Comparison of ENCODE assay signal across 24 cellular contexts in genomic region chr17:81877569-81877968, GRCh38. TPM values are rescaled to one million over a fixed set of nuclear protein-coding genes. Genes with fewer than 3 reads are reported as not detected.
"Had no signal": no experiment of that assay in that cellular context is flagged by ENCODE, and none has a peak within 500 bp of the region (broad histone marks: within the 10 kb centered on the region; RNA-seq: fewer than 3 reads in every experiment).

No MANE protein-coding gene starts in this region.

- H3K9me3 ChIP-seq: esophagus muscularis mucosa, gastrocnemius medialis, heart right ventricle, pancreas, thyroid gland, upper lobe of left lung, uterus had no signal

- H3K4me1 ChIP-seq: uterus had no signal

- H3K9me3 Mint-ChIP-seq: naive thymus-derived CD4-positive, alpha-beta T cell had no signal

- H3K27ac Mint-ChIP-seq: progenitor cell of endocrine pancreas had no signal

- H3K27ac ChIP-seq: coronary artery, dorsolateral prefrontal cortex, epithelial cell of prostate, esophagus muscularis mucosa, gastrocnemius medialis, heart right ventricle, pancreas, thyroid gland, upper lobe of left lung, uterus had no signal

- H3K27me3 ChIP-seq: dorsolateral prefrontal cortex, esophagus muscularis mucosa, gastrocnemius medialis, heart right ventricle, pancreas, thyroid gland, upper lobe of left lung, uterus had no signal

- FAIRE-seq: endometrium, islet of Langerhans, pancreas, small intestine had no signal

- H3K27me3 Mint-ChIP-seq: naive thymus-derived CD4-positive, alpha-beta T cell; progenitor cell of endocrine pancreas had no signal

- H3K4me3 ChIP-seq: coronary artery, dorsolateral prefrontal cortex, esophagus muscularis mucosa, gastrocnemius medialis, heart right ventricle, pancreas, thyroid gland, upper lobe of left lung, uterus had no signal

- DNase-seq: dorsolateral prefrontal cortex; effector CD8-positive, alpha-beta T cell; gastrocnemius medialis; heart right ventricle; hypothalamus; kidney glomerular epithelial cell; mammary epithelial cell; naive thymus-derived CD4-positive, alpha-beta T cell; nucleus accumbens; pancreas; right cardiac atrium; small intestine; stimulated activated CD4-positive, alpha-beta T cell treated with anti-CD3 and anti-CD28 coated beads, Interleukin-12 subunit alpha, Interleukin-12 subunit beta, amount 100 ng/mL, for 4 hours; stimulated activated naive CD4-positive, alpha-beta T cell treated with Interleukin-2 at 50 U/mL for 16 hours; thyroid gland; upper lobe of left lung; uterus had no signal

- ATAC-seq: gastrocnemius medialis; heart right ventricle; naive thymus-derived CD4-positive, alpha-beta T cell; pancreas; right cardiac atrium had no signal

- H3K36me3 ChIP-seq: pancreas, thyroid gland, uterus had no signal

RNA-seq across cellular contexts. Expression of gene NPB, which starts 24.5 kb away (rescaled TPM):
- total RNA-seq: mammary epithelial cell, mesenteric fat pad had no signal
